In the genomic region with DNA sequence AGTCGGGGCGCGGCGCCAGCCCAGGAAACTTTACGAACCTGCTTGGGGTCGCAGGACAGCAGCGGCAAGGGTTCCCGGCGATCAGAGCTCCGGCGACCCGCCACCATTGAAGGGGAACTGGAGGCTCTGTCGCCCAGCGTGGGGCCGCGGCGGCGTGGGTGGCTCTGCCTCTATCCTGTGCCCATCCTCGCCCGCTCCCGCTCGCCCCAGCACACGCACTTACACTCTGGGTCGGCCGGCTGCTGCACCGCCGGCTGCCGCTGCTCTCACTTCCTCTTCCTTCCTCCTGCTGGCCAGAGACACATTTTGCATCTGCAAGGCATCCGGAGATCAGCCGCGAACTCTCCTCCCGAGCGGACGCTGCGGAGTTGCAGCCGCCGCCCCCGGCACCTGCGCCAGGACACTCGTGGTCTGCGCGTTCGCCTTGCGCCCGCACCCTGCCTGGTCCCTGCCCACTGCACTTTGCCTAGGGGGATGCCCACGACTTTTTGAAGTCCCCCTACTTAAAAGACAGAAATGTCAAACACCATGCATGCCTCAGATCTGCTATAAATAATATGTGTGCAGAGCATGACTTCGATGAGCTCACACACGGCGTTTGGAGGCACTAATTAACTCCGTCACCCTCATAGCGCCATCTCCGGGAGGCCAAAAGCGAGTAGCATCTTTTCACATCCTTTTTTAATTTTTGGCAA, we compare ENCODE assay signal across 8 cellular contexts. TPM values are rescaled to one million over a fixed set of nuclear protein-coding genes. Genes with fewer than 3 reads are reported as not detected.
DNase-seq lines count a peak whose midpoint lies in the region; ATAC-seq, FAIRE-seq and TF ChIP-seq lines count a peak whose summit lies in the region.

A gene with protein sequence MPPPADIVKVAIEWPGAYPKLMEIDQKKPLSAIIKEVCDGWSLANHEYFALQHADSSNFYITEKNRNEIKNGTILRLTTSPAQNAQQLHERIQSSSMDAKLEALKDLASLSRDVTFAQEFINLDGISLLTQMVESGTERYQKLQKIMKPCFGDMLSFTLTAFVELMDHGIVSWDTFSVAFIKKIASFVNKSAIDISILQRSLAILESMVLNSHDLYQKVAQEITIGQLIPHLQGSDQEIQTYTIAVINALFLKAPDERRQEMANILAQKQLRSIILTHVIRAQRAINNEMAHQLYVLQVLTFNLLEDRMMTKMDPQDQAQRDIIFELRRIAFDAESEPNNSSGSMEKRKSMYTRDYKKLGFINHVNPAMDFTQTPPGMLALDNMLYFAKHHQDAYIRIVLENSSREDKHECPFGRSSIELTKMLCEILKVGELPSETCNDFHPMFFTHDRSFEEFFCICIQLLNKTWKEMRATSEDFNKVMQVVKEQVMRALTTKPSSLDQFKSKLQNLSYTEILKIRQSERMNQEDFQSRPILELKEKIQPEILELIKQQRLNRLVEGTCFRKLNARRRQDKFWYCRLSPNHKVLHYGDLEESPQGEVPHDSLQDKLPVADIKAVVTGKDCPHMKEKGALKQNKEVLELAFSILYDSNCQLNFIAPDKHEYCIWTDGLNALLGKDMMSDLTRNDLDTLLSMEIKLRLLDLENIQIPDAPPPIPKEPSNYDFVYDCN (minus strand): TSS at position 228 of the 695 bp plus-strand sequence. CDS start 106,174 bp downstream, outside the sequence.

- intact Hi-C loops in left ventricle myocardium inferior (cut with micrococcal nuclease), result loop anchor here (10.0 kb wide), 1 partner anchor 64 kb away; no protein-coding TSS in a partner anchor
- intact Hi-C loops in posterior vena cava (cut with DNase I), result loop anchor here in 1 of 2 donors (10.0 kb wide), 1 partner anchor 766 kb away; no protein-coding TSS in a partner anchor
- intact Hi-C loops in upper lobe of right lung (cut with DNase I), result no loop called here

- H3K4me3 Mint-ChIP-seq in IgD-negative memory B cell, result peak within 1 kb of the TSS; percentile 90 to 100 (median 98)

- peak; percentile 7 for TF ChIP-seq CTCF in D721Med (IDR thresholded peaks at IDR 0.05; ENCODE audit: insufficient read depth, missing control alignments)
- peak; percentile 40 for TF ChIP-seq CTCF in SU-DHL-6 (IDR thresholded peaks at IDR 0.05; ENCODE audit: insufficient read depth, low read length, poor library complexity, severe bottlenecking)
- TF ChIP-seq CTCF in left ventricle myocardium inferior (IDR thresholded peaks at IDR 0.05; ENCODE audit: borderline replicate concordance), result peak; percentile 69
- peak; percentile 47 for TF ChIP-seq CTCF in upper lobe of right lung (IDR thresholded peaks at IDR 0.05)

- peak within 1 kb of the TSS; percentile 29 for H3K27ac ChIP-seq in SU-DHL-6 (ENCODE audit: low read depth, low read length)
- peak within 1 kb of the TSS; percentile 97 for H3K27ac ChIP-seq in left ventricle myocardium inferior (replicated peaks)
- peak within 1 kb of the TSS; percentile 96 for H3K27ac ChIP-seq in upper lobe of right lung

- H3K27ac Mint-ChIP-seq in IgD-negative memory B cell, result peak within 1 kb of the TSS; percentile 98 to 100 (median 99)

- no peaks in the 10 kb centered on the region for H3K79me2 ChIP-seq in SU-DHL-6 (ENCODE audit: insufficient read depth, low read length)

- H4K20me1 ChIP-seq in SU-DHL-6 (ENCODE audit: low read depth, low read length), result no peaks in the 10 kb centered on the region

- H3K9ac ChIP-seq in SU-DHL-6 (ENCODE audit: low read length), result peak within 1 kb of the TSS; percentile 61

- H3K27me3 ChIP-seq in SU-DHL-6 (ENCODE audit: low read length) (no peaks in the 10 kb centered on the region), left ventricle myocardium inferior (ENCODE audit: low read depth) (peaks cover 58% of the 10 kb centered on the region), upper lobe of right lung (no peaks in the 10 kb centered on the region)

- H3K27me3 Mint-ChIP-seq in IgD-negative memory B cell, result peaks cover 1% of the 10 kb centered on the region

- peaks cover 6% of the 10 kb centered on the region; the same call in 1 of the 2 replicates for H3F3A ChIP-seq in SU-DHL-6 (ENCODE audit: insufficient read depth)

- H3K36me3 Mint-ChIP-seq in IgD-negative memory B cell, result peaks cover 7% of the 10 kb centered on the region

- peak within 1 kb of the TSS; percentile 70 for H2AFZ ChIP-seq in SU-DHL-6 (ENCODE audit: low read depth, low read length, severe bottlenecking)

- H3K36me3 ChIP-seq in SU-DHL-6 (ENCODE audit: low read length), result no peaks in the 10 kb centered on the region
- H3K36me3 ChIP-seq in left ventricle myocardium inferior, result no peaks in the 10 kb centered on the region
- H3K36me3 ChIP-seq in upper lobe of right lung, result no peaks in the 10 kb centered on the region

- peaks cover 41% of the 10 kb centered on the region for H3K4me1 ChIP-seq in left ventricle myocardium inferior
- peaks cover 30% of the 10 kb centered on the region for H3K4me1 ChIP-seq in upper lobe of right lung

- H3K4me3 ChIP-seq in SU-DHL-6 (ENCODE audit: insufficient read depth, low read length, poor library complexity, severe bottlenecking), result peak within 1 kb of the TSS; percentile 65
- H3K4me3 ChIP-seq in left ventricle myocardium inferior, result peak within 1 kb of the TSS; percentile 88
- peak within 1 kb of the TSS; percentile 83 for H3K4me3 ChIP-seq in upper lobe of right lung

- peak within 1 kb of the TSS; percentile 78 for H3K4me2 ChIP-seq in SU-DHL-6 (ENCODE audit: low read depth, low read length, poor library complexity, severe bottlenecking)

- DNase-seq in D721Med (ENCODE audit: insufficient read length, low spot score), result no peak
- DNase-seq in activated naive CD8-positive, alpha-beta T cell treated with anti-CD3 and anti-CD28 coated beads, Interleukin-2, amount 50 U/mL, for 16 hours (ENCODE audit: low read depth, low spot score), result peak; percentile 42
- peak; percentile 80 for DNase-seq in left ventricle myocardium inferior
- peak; percentile 94 for DNase-seq in posterior vena cava (ENCODE audit: low spot score)
- peak; percentile 89 for DNase-seq in upper lobe of right lung

- FAIRE-seq in D721Med (lab: Jason Lieb, UNC), result no peak

- peaks cover 25 to 28% (median 25%) of the 10 kb centered on the region in 3 donors for H3K4me1 Mint-ChIP-seq in IgD-negative memory B cell

- no peaks in the 10 kb centered on the region for H3K9me2 ChIP-seq in SU-DHL-6 (replicated peaks; ENCODE audit: insufficient read depth, low read length)

- H3K9me3 Mint-ChIP-seq in IgD-negative memory B cell, result peaks cover 0 to 4% (median 0%) of the 10 kb centered on the region in 3 donors

- ATAC-seq in GM21423 (IDR thresholded peaks at IDR 0.05; ENCODE audit: unreplicated experiment), result peak; percentile 90
- ATAC-seq in upper lobe of right lung, result peak; percentile 90

- no peaks in the 10 kb centered on the region for H3K9me3 ChIP-seq in SU-DHL-6 (ENCODE audit: insufficient read depth, low read length)
- H3K9me3 ChIP-seq in left ventricle myocardium inferior (replicated peaks), result no peaks in the 10 kb centered on the region
- H3K9me3 ChIP-seq in upper lobe of right lung, result no peaks in the 10 kb centered on the region

RNA-seq across cellular contexts. Expression of the gene that starts here (rescaled TPM):
- 86.5 TPM for polyA plus RNA-seq in IgD-negative memory B cell
- total RNA-seq in left ventricle myocardium inferior (10.0 TPM), posterior vena cava (10 to 100 TPM; 32.2 to 46.7 TPM), upper lobe of right lung (53.8 TPM)

Comparison
In these comparisons a context has a peak if more than half of its experiments do, and no peak if none do; other contexts are left out.
1. CTCF ChIP-seq: peak in every context shown above with its lines; median percentile 69 in left ventricle myocardium inferior; 47 in upper lobe of right lung; 40 in SU-DHL-6; 7 in D721Med.
2. H3K27ac ChIP-seq: peak in every context shown above with its lines; median percentile 97 in left ventricle myocardium inferior; 96 in upper lobe of right lung; 29 in SU-DHL-6.